19 cellular contexts compared by ENCODE assay signal in genomic region chr3:65128346-65128745, GRCh38.
DNase-seq lines count a peak whose midpoint lies in the region; ATAC-seq, FAIRE-seq and TF ChIP-seq lines count a peak whose summit lies in the region.
"Had no signal": no experiment of that assay in that cellular context is flagged by ENCODE, and none has a peak within 500 bp of the region (broad histone marks: within the 10 kb centered on the region; RNA-seq: fewer than 3 reads in every experiment).

No MANE protein-coding gene starts in this region.

- no peaks in the 10 kb centered on the region for H3F3A ChIP-seq in GM23338 (replicated peaks; ENCODE audit: low read depth)

- H4K20me1 ChIP-seq in GM23338 (replicated peaks; ENCODE audit: insufficient read depth): no peaks in the 10 kb centered on the region

- H3K9ac ChIP-seq in trophoblast cell (ENCODE audit: low read length): no peak overlapping the region

- no peak overlapping the region for H3K27ac Mint-ChIP-seq in GM23338

- no peaks in the 10 kb centered on the region for H3K79me1 ChIP-seq in trophoblast cell (ENCODE audit: low read length)

- no peak overlapping the region for H2BK120ac ChIP-seq in trophoblast cell (ENCODE audit: insufficient read depth, low read length, poor library complexity)

- no peak for DNase-seq in GM23338 (ENCODE audit: low spot score)
- peak; percentile 31 for DNase-seq in bronchial epithelial cell (ENCODE audit: low read depth)
- peak; percentile 85 to 90 for DNase-seq in foreskin keratinocyte
- DNase-seq in trophoblast cell: peak; percentile 21 to 25
- DNase-seq: DMS153, DND-41, KBM-7, MG63, NCI-H1694, NCI-H2029 treated with DMSO at 0.1 percent for 48 hours, NCI-H2227 treated with DMSO at 0.1 percent for 48 hours, NCI-H510A, NCI-H69, SHP77 treated with DMSO at 0.1 percent for 48 hours had no signal

- no peak overlapping the region for H4K12ac ChIP-seq in trophoblast cell (ENCODE audit: low read depth, low read length)

- no peak overlapping the region for H3K4me3 Mint-ChIP-seq in GM23338

- no peak overlapping the region for H4K91ac ChIP-seq in trophoblast cell (ENCODE audit: low read depth, low read length)

- no peak overlapping the region for H3K23ac ChIP-seq in trophoblast cell (ENCODE audit: low read length)

- no peak for FAIRE-seq in bronchial epithelial cell (lab: Jason Lieb, UNC)
- FAIRE-seq: H54 had no signal

- H3K4me1 ChIP-seq in GM23338 (ENCODE audit: insufficient read depth): no peaks in the 10 kb centered on the region
- H3K4me1 ChIP-seq in foreskin keratinocyte: peaks cover 38% of the 10 kb centered on the region
- H3K4me1 ChIP-seq in trophoblast cell (ENCODE audit: control insufficient read depth in 1 of 2, insufficient read depth in 2 of 2, low read length in 2 of 2): no peaks in the 10 kb centered on the region

- no peak overlapping the region for H3K18ac ChIP-seq in trophoblast cell (ENCODE audit: low read length)

- H2AFZ ChIP-seq in GM23338 (peak overlapping the region; percentile 52), trophoblast cell (ENCODE audit: insufficient read depth, low read length, poor library complexity) (no peak overlapping the region)

- TF ChIP-seq CTCF in GM23338 (conservative IDR thresholded peaks at IDR 0.05; ENCODE audit: low read depth in 2 of 2) (no peak), bronchial epithelial cell (IDR thresholded peaks at IDR 0.05; ENCODE audit: insufficient read depth, low read length, severe bottlenecking) (no peak), foreskin keratinocyte (conservative IDR thresholded peaks at IDR 0.05) (no peak)

- no peaks in the 10 kb centered on the region for H3K9me3 ChIP-seq in trophoblast cell (ENCODE audit: insufficient read depth, low read depth, low read length)
- H3K9me3 ChIP-seq: MG63 had no signal

- H3K14ac ChIP-seq in trophoblast cell (ENCODE audit: low read length): no peak overlapping the region

- H2BK5ac ChIP-seq in trophoblast cell (ENCODE audit: low read depth, low read length, poor library complexity): no peak overlapping the region

- H3K4ac ChIP-seq in trophoblast cell (ENCODE audit: low read depth, low read length): no peak overlapping the region

- no peak overlapping the region for H4K8ac ChIP-seq in trophoblast cell (ENCODE audit: low read depth, low read length)

- peaks cover 13% of the 10 kb centered on the region; the same call in 1 of the 2 replicates for H3K9me2 ChIP-seq in GM23338 (ENCODE audit: insufficient read depth)

- H3K27me3 ChIP-seq in GM23338 (ENCODE audit: insufficient read depth) (no peaks in the 10 kb centered on the region), bronchial epithelial cell (ENCODE audit: control insufficient read depth, insufficient read depth, low read length) (no peaks in the 10 kb centered on the region), foreskin keratinocyte (no peaks in the 10 kb centered on the region), trophoblast cell (ENCODE audit: insufficient read depth, low read length) (no peaks in the 10 kb centered on the region)
- H3K27me3 ChIP-seq: MG63 had no signal

- no peak overlapping the region for H3K4me2 ChIP-seq in GM23338
- no peak overlapping the region for H3K4me2 ChIP-seq in trophoblast cell (ENCODE audit: low read length)

- no peaks in the 10 kb centered on the region for H3K4me1 Mint-ChIP-seq in GM23338

- H3K79me2 ChIP-seq in GM23338 (replicated peaks; ENCODE audit: insufficient read depth) (no peaks in the 10 kb centered on the region), trophoblast cell (ENCODE audit: control insufficient read depth, insufficient read depth, low read length, poor library complexity) (no peaks in the 10 kb centered on the region)

- no peak for ATAC-seq in GM23338
- ATAC-seq in foreskin keratinocyte: peak; percentile 45
- ATAC-seq in HG03280 (IDR thresholded peaks at IDR 0.05; ENCODE audit: unreplicated experiment): no peak
- ATAC-seq in HG02588 (IDR thresholded peaks at IDR 0.05; ENCODE audit: unreplicated experiment): no peak
- ATAC-seq in HG03378 (IDR thresholded peaks at IDR 0.05; ENCODE audit: unreplicated experiment): no peak

- H2BK12ac ChIP-seq in trophoblast cell (ENCODE audit: low read length): no peak overlapping the region

- H3K36me3 ChIP-seq in GM23338 (ENCODE audit: insufficient read depth) (no peaks in the 10 kb centered on the region), bronchial epithelial cell (ENCODE audit: control insufficient read depth, insufficient read depth, low read length) (no peaks in the 10 kb centered on the region), trophoblast cell (ENCODE audit: control insufficient read depth in 1 of 2, insufficient read depth in 2 of 2, low read length in 2 of 2) (no peaks in the 10 kb centered on the region)
- H3K36me3 ChIP-seq: MG63 had no signal

- H3K27ac ChIP-seq in GM23338 (ENCODE audit: low read depth) (no peak overlapping the region), foreskin keratinocyte (peak overlapping the region; percentile 81), trophoblast cell (ENCODE audit: low read depth, low read length) (no peak overlapping the region)
- H3K27ac ChIP-seq: RWPE1 had no signal

- no peak overlapping the region for H2AK5ac ChIP-seq in trophoblast cell (ENCODE audit: low read length)

- H3K36me3 Mint-ChIP-seq in GM23338 (ENCODE audit: low read depth): no peaks in the 10 kb centered on the region; the same call in 2 of the 3 replicates

- no CpG with 5 or more reads among the region's 6 CpGs for WGBS in trophoblast cell (ENCODE audit: extremely low coverage, insufficient coverage, insufficient read length)

- H3K4me3 ChIP-seq in GM23338: no peak overlapping the region
- no peak overlapping the region for H3K4me3 ChIP-seq in bronchial epithelial cell (ENCODE audit: low read depth, low read length)
- H3K4me3 ChIP-seq in trophoblast cell (ENCODE audit: low read depth, low read length): no peak overlapping the region
- H3K4me3 ChIP-seq: MG63 had no signal

- H3K27me3 Mint-ChIP-seq in GM23338 (ENCODE audit: insufficient read depth, low read depth, poor library complexity): no peaks in the 10 kb centered on the region

- no peaks in the 10 kb centered on the region; the same call in 2 of the 3 replicates for H3K9me3 Mint-ChIP-seq in GM23338

TF ChIP-seq in GM23338, 12 proteins besides CTCF, POLR2A, EP300 and RAD21:
- TF ChIP-seq EZH2 (IDR thresholded peaks at IDR 0.05; ENCODE audit: low read depth, unreplicated experiment): no peak
- no peak for TF ChIP-seq STAT1 (IDR thresholded peaks at IDR 0.05; ENCODE audit: unreplicated experiment)
- TF ChIP-seq JUNB (IDR thresholded peaks at IDR 0.05; ENCODE audit: unreplicated experiment): no peak
- TF ChIP-seq ZNF331 (CRISPR knock-in tag; IDR thresholded peaks at IDR 0.05; ENCODE audit: low read depth): no peak
- TF ChIP-seq NANOG (IDR thresholded peaks at IDR 0.05; ENCODE audit: borderline replicate concordance): no peak
- no peak for TF ChIP-seq ETS1 (IDR thresholded peaks at IDR 0.05)
- TF ChIP-seq EZH2phosphoT487 (IDR thresholded peaks at IDR 0.05; ENCODE audit: unreplicated experiment): no peak
